In genomic region chr3:57983734-57984518, GRCh38 we compare ENCODE assay signal across 1 cellular context.
TF ChIP-seq lines count a peak whose summit lies in the region.

No MANE protein-coding gene starts in this region.

TF ChIP-seq in K562, 482 proteins besides CTCF, POLR2A, EP300 and RAD21 (continued from another document and continues in another):
- TF ChIP-seq CHAMP1 (IDR thresholded peaks at IDR 0.05): no peak
- TF ChIP-seq HSF4 (CRISPR knock-in tag; IDR thresholded peaks at IDR 0.05; ENCODE audit: borderline replicate concordance): no peak
- TF ChIP-seq HOXB6 (CRISPR knock-in tag; IDR thresholded peaks at IDR 0.05; ENCODE audit: borderline replicate concordance): no peak
- no peak for TF ChIP-seq NFYB (IDR thresholded peaks at IDR 0.05; ENCODE audit: extremely low read depth, insufficient read length)
- TF ChIP-seq CBFB (CRISPR knock-in tag; IDR thresholded peaks at IDR 0.05): no peak
- no peak for TF ChIP-seq ZNF384 (IDR thresholded peaks at IDR 0.05; ENCODE audit: low read depth, low read length)
- TF ChIP-seq ARID4B (CRISPR knock-in tag; IDR thresholded peaks at IDR 0.05): no peak
- no peak for TF ChIP-seq SP1 (CRISPR knock-in tag; IDR thresholded peaks at IDR 0.05)
- TF ChIP-seq MTA2 (IDR thresholded peaks at IDR 0.05; ENCODE audit: low read depth): no peak
- no peak for TF ChIP-seq SETDB1 (IDR thresholded peaks at IDR 0.05; ENCODE audit: low read length)
- no peak for TF ChIP-seq SRSF7 (optimal IDR thresholded peaks at IDR 0.05; ENCODE audit: low read depth, low read length)
- TF ChIP-seq MNT (conservative IDR thresholded peaks at IDR 0.05): peak in 1 of 2 experiments; percentile 47; a peak in 1 of 4 replicates
- TF ChIP-seq SNIP1 (IDR thresholded peaks at IDR 0.05; ENCODE audit: low read depth): no peak
- TF ChIP-seq PCBP2 (IDR thresholded peaks at IDR 0.05; ENCODE audit: low read depth, low read length, poor library complexity, severe bottlenecking): no peak
- TF ChIP-seq XRCC3 (IDR thresholded peaks at IDR 0.05): no peak
- no peak for TF ChIP-seq RBM17 (IDR thresholded peaks at IDR 0.05; ENCODE audit: borderline replicate concordance, low read depth, low read length)
- TF ChIP-seq MEF2D (tag; conservative IDR thresholded peaks at IDR 0.05; ENCODE audit: low read depth): no peak
- peak; percentile 69; the same call in 1 of the 2 replicates for TF ChIP-seq MAFF (IDR thresholded peaks at IDR 0.05; ENCODE audit: low read length)
- no peak for TF ChIP-seq HIVEP1 (CRISPR knock-in tag; IDR thresholded peaks at IDR 0.05)
- no peak for TF ChIP-seq KLF13 (tag; IDR thresholded peaks at IDR 0.05; ENCODE audit: borderline replicate concordance, low read depth)
- no peak for TF ChIP-seq NFXL1 (CRISPR knock-in tag; IDR thresholded peaks at IDR 0.05)
- TF ChIP-seq LEF1 (IDR thresholded peaks at IDR 0.05): no peak
- TF ChIP-seq BRD9 (IDR thresholded peaks at IDR 0.05; ENCODE audit: low read depth, partially characterized antibody): peak; percentile 30
- no peak for TF ChIP-seq KLF16 (IDR thresholded peaks at IDR 0.05)
- 0 out of 2 replicates have a peak, but pooled peaks have one; percentile 46 for TF ChIP-seq NR2C1 (IDR thresholded peaks at IDR 0.05)
- no peak; the same call in 1 of the 2 replicates for TF ChIP-seq NR2C1 (tag; IDR thresholded peaks at IDR 0.05)
- TF ChIP-seq MCM2 (IDR thresholded peaks at IDR 0.05; ENCODE audit: low read depth): no peak
- peak; percentile 21 for TF ChIP-seq HDAC3 (IDR thresholded peaks at IDR 0.05; ENCODE audit: borderline replicate concordance, partially characterized antibody)
- TF ChIP-seq ESRRA (IDR thresholded peaks at IDR 0.05; ENCODE audit: borderline replicate concordance, low read depth): no peak; the same call in 1 of the 2 replicates
- TF ChIP-seq FOSL1 (tag; conservative IDR thresholded peaks at IDR 0.05): peak; percentile 92
- no peak for TF ChIP-seq E2F4 (CRISPR knock-in tag; IDR thresholded peaks at IDR 0.05; ENCODE audit: low read depth)
- no peak for TF ChIP-seq TEAD1 (CRISPR knock-in tag; IDR thresholded peaks at IDR 0.05)
- no peak for TF ChIP-seq ZNF740 (CRISPR knock-in tag; IDR thresholded peaks at IDR 0.05)
- no peak for TF ChIP-seq ZNF740 (tag; IDR thresholded peaks at IDR 0.05)
- TF ChIP-seq ZNF347 (CRISPR knock-in tag; IDR thresholded peaks at IDR 0.05; ENCODE audit: low read depth): no peak
- TF ChIP-seq MLX (CRISPR knock-in tag; conservative IDR thresholded peaks at IDR 0.05): no peak
- no peak for TF ChIP-seq RREB1 (CRISPR knock-in tag; IDR thresholded peaks at IDR 0.05)
- TF ChIP-seq NCOR1 (IDR thresholded peaks at IDR 0.05): peak; percentile 49; the same call in 1 of the 2 replicates
- no peak for TF ChIP-seq FOXK1 (CRISPR knock-in tag; IDR thresholded peaks at IDR 0.05; ENCODE audit: borderline replicate concordance)
- no peak for TF ChIP-seq ZSCAN29 (IDR thresholded peaks at IDR 0.05)
- peak; percentile 91 for TF ChIP-seq NFIC (IDR thresholded peaks at IDR 0.05)
- no peak for TF ChIP-seq MAX (CRISPR knock-in tag; IDR thresholded peaks at IDR 0.05)
- no peak for TF ChIP-seq CC2D1A (IDR thresholded peaks at IDR 0.05)
- TF ChIP-seq IRF1 (CRISPR knock-in tag; IDR thresholded peaks at IDR 0.05; ENCODE audit: borderline replicate concordance): no peak
- TF ChIP-seq TCF7 (IDR thresholded peaks at IDR 0.05; ENCODE audit: borderline replicate concordance): no peak
- no peak for TF ChIP-seq RFX7 (CRISPR knock-in tag; IDR thresholded peaks at IDR 0.05)
- no peak for TF ChIP-seq SAP30 (IDR thresholded peaks at IDR 0.05; ENCODE audit: borderline replicate concordance, insufficient read depth, low read depth, low read length, poor library complexity, severe bottlenecking)
- no peak for TF ChIP-seq ZNF699 (CRISPR knock-in tag; IDR thresholded peaks at IDR 0.05; ENCODE audit: insufficient replicate concordance)
- TF ChIP-seq MECOM (CRISPR knock-in tag; IDR thresholded peaks at IDR 0.05): peak; percentile 86
- peak; percentile 90 for TF ChIP-seq NFE2 (IDR thresholded peaks at IDR 0.05; ENCODE audit: low read depth)
- no peak for TF ChIP-seq CBX2 (IDR thresholded peaks at IDR 0.05; ENCODE audit: insufficient read depth, low read length, poor library complexity, severe bottlenecking)
- no peak for TF ChIP-seq ZNF696 (CRISPR knock-in tag; conservative IDR thresholded peaks at IDR 0.05)
- no peak for TF ChIP-seq NONO (IDR thresholded peaks at IDR 0.05; ENCODE audit: low read depth in 2 of 2, low read length in 1 of 2)
- TF ChIP-seq BRCA1 (IDR thresholded peaks at IDR 0.05): no peak
- TF ChIP-seq BRCA1 (CRISPR knock-in tag; IDR thresholded peaks at IDR 0.05): no peak
- TF ChIP-seq BACH1 (tag; IDR thresholded peaks at IDR 0.05): peak; percentile 52; the same call in 1 of the 2 replicates
